In the genomic region with DNA sequence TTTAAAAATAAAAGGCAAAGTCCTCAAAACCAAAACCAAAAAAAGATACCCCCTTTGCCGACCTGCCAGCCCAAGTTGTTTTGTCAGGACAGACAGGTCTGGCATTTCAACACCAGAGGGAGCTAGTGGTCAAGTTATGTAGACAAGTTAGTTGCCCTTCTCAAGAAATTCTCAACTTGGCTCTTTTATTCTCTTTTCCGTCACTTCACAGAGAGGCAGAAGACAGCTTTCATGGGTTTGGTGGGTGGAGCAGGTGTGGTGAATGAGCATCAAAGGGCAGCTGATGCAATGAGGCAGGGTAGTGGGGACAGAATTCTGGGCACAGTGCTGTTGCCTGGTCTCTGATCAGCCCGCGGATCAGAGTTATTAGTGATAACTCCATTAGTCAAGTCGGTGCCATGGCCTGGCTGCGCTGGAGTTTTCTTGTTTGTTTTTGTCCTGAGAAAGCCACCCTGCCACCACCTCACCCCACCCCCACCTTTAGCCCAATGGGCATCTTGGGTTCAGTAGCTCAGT, we compare ENCODE assay signal across 8 cellular contexts.
A peak's percentile ranks its signal among the peaks of the same experiment; 100 is the strongest.
DNase-seq lines count a peak whose midpoint lies in the region; ATAC-seq and FAIRE-seq lines count a peak whose summit lies in the region.

No MANE protein-coding gene starts in this region.

- no peak overlapping the region for H3K4me3 Mint-ChIP-seq in immature natural killer cell

- ATAC-seq in HG02763 (IDR thresholded peaks at IDR 0.05; ENCODE audit: unreplicated experiment) = no peak

- H3K36me3 Mint-ChIP-seq in immature natural killer cell = peaks cover 0 to 11% (median 6%) of the 10 kb centered on the region in 3 donors

- H3K27me3 Mint-ChIP-seq in immature natural killer cell (ENCODE audit: low read depth in 3 of 3) = peaks cover 0 to 1% (median 1%) of the 10 kb centered on the region in 3 donors

- H3K27ac Mint-ChIP-seq in immature natural killer cell = no peak overlapping the region

- H3K9me3 Mint-ChIP-seq in immature natural killer cell = no peaks in the 10 kb centered on the region

- DNase-seq in NCI-H1436 (lab: John Stamatoyannopoulos, UW) (peak; percentile 74), NCI-H1436 treated with DMSO at 0.1 percent for 48 hours (lab: John Stamatoyannopoulos, UW) (no peak), NCI-H2081 treated with DMSO at 0.1 percent for 48 hours (lab: John Stamatoyannopoulos, UW) (peak; percentile 8), brain pericyte (ENCODE audit: low read depth, low spot score) (peak; percentile 20), immature natural killer cell (peak; percentile 39 to 63 (median 48))
- DNase-seq in stimulated activated CD4-positive, alpha-beta T cell treated with anti-CD3 and anti-CD28 coated beads, Interleukin-1b, Interleukin-23, amount 100 ng/mL, for 24 hours (ENCODE audit: low read depth in 4 of 4, low spot score in 1 of 4) = peak; percentile 8 to 41 (median 26)

- peak; percentile 77 for FAIRE-seq in TTC549 (lab: Jason Lieb, UNC)

- H3K4me1 Mint-ChIP-seq in immature natural killer cell = no peaks in the 10 kb centered on the region
